In the genomic region with DNA sequence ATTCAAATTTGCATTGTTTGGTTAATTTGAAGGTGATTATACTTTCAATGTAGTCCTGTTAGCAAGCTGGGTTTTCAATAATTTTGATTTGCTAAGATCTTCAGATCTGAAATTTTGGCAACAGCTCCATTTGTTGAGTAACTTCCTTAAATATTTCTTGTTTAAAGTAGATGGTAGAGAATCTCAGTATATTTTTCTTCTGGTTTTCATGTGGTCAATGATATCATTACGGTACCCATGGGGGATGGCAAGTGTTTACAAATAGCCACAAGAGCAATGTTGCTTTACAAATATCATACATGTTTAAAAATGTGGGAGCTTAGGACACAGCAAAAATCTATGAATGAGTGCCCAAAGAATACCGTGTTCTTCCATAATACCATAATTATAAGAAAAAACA, we compare ENCODE assay signal across 17 cellular contexts.
"Had no signal": no experiment of that assay in that cellular context is flagged by ENCODE, and none has a peak within 500 bp of the region (broad histone marks: within the 10 kb centered on the region; RNA-seq: fewer than 3 reads in every experiment).

No MANE protein-coding gene starts in this region.

- H3K27ac ChIP-seq: epithelial cell of prostate, esophagus muscularis mucosa, foreskin keratinocyte, parathyroid adenoma, prostate gland had no signal

- H3K27ac Mint-ChIP-seq: dendritic cell treated with granulocyte-macrophage colony-stimulating factor and Interleukin-4, amounts not matched to agents 40 ng/mL and 50 ng/mL, for 4 days; effector memory CD8-positive, alpha-beta T cell; naive thymus-derived CD4-positive, alpha-beta T cell; nephron progenitor cell had no signal

- H3K4me1 ChIP-seq: esophagus muscularis mucosa, parathyroid adenoma, prostate gland had no signal

- H3K79me2 ChIP-seq: parathyroid adenoma had no signal

- H3K9ac ChIP-seq: parathyroid adenoma had no signal

- DNase-seq: effector memory CD8-positive, alpha-beta T cell; foreskin keratinocyte; kidney glomerular epithelial cell; mammary epithelial cell; naive thymus-derived CD4-positive, alpha-beta T cell; nephron progenitor cell; retina; small intestine; stimulated activated CD4-positive, alpha-beta T cell treated with anti-CD3 and anti-CD28 coated beads, Interleukin-2, amount 100 ng/mL, for 48 hours; stimulated activated naive CD4-positive, alpha-beta T cell treated with Interleukin-2 at 50 U/mL for 16 hours; trophoblast cell had no signal

- H3K36me3 ChIP-seq: esophagus muscularis mucosa, prostate gland had no signal

- H3K4me3 Mint-ChIP-seq: dendritic cell treated with granulocyte-macrophage colony-stimulating factor and Interleukin-4, amounts not matched to agents 40 ng/mL and 50 ng/mL, for 4 days; effector memory CD8-positive, alpha-beta T cell; naive thymus-derived CD4-positive, alpha-beta T cell; nephron progenitor cell had no signal

- H3K4me1 Mint-ChIP-seq: naive thymus-derived CD4-positive, alpha-beta T cell had no signal

- H3K9me3 ChIP-seq: esophagus muscularis mucosa, prostate gland had no signal

- H3K9me3 Mint-ChIP-seq: dendritic cell treated with granulocyte-macrophage colony-stimulating factor and Interleukin-4, amounts not matched to agents 40 ng/mL and 50 ng/mL, for 4 days; effector memory CD8-positive, alpha-beta T cell; nephron progenitor cell had no signal

- ATAC-seq: effector memory CD8-positive, alpha-beta T cell; foreskin keratinocyte; naive thymus-derived CD4-positive, alpha-beta T cell; sciatic nerve had no signal

- H3K27me3 Mint-ChIP-seq: dendritic cell treated with granulocyte-macrophage colony-stimulating factor and Interleukin-4, amounts not matched to agents 40 ng/mL and 50 ng/mL, for 4 days; effector memory CD8-positive, alpha-beta T cell had no signal

- H3K27me3 ChIP-seq: esophagus muscularis mucosa, foreskin keratinocyte had no signal

- H2AFZ ChIP-seq: parathyroid adenoma had no signal

- H3K36me3 Mint-ChIP-seq: naive thymus-derived CD4-positive, alpha-beta T cell had no signal

- H3K4me3 ChIP-seq: esophagus muscularis mucosa, prostate gland had no signal
